In the genomic region with DNA sequence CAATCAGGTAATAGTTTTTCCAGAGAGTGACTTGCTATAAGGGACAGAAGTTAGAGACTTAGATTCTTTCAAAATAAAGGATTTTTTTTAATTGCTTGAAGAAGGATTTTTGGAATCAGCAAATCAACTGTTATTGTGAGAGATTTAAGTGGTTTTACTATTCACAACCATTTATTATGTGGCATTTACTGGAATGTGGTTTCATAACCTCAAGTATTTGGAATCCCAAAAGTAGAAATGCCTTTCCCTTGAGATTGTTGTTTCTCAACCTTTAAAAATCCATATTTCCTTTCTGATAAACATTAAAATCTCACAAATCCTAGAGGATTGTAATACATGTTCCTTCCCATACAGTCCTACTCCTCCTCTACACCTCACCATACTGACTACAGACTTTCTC, we compare ENCODE assay signal across 11 cellular contexts. TPM values are rescaled to one million over a fixed set of nuclear protein-coding genes. Genes with fewer than 3 reads are reported as not detected.
DNase-seq lines count a peak whose midpoint lies in the region; ATAC-seq and TF ChIP-seq lines count a peak whose summit lies in the region.
"Had no signal": no experiment of that assay in that cellular context is flagged by ENCODE, and none has a peak within 500 bp of the region (broad histone marks: within the 10 kb centered on the region; RNA-seq: fewer than 3 reads in every experiment).

No MANE protein-coding gene starts in this region.

- H3K9me3 Mint-ChIP-seq in CD8-positive, alpha-beta memory T cell: no peaks in the 10 kb centered on the region

- H3K9me3 ChIP-seq in CD8-positive, alpha-beta memory T cell (ENCODE audit: low read length): no peaks in the 10 kb centered on the region
- H3K9me3 ChIP-seq: uterus had no signal

- H3K27me3 ChIP-seq in CD8-positive, alpha-beta memory T cell (ENCODE audit: insufficient read depth, low read length, poor library complexity, severe bottlenecking): no peaks in the 10 kb centered on the region
- H3K27me3 ChIP-seq: uterus had no signal

- CTCF ChIA-PET in CD8-positive, alpha-beta memory T cell (lab: Charles Lee): no interaction called here

- no peak overlapping the region for H3K27ac ChIP-seq in CD8-positive, alpha-beta memory T cell (ENCODE audit: low read depth, low read length)
- H3K27ac ChIP-seq: uterus had no signal

- H3K27ac Mint-ChIP-seq in CD8-positive, alpha-beta memory T cell: peak overlapping the region in 5 of 8 donors; percentile 24 to 95 (median 57)

- H3K4me1 ChIP-seq in CD8-positive, alpha-beta memory T cell (ENCODE audit: insufficient read depth, low read length): peaks cover 62% of the 10 kb centered on the region

- ATAC-seq in omental fat pad (ENCODE audit: low FRiP score) (peak; percentile 27), HG03196 (IDR thresholded peaks at IDR 0.05; ENCODE audit: unreplicated experiment) (no peak)

- H3K27me3 Mint-ChIP-seq in CD8-positive, alpha-beta memory T cell: no peaks in the 10 kb centered on the region

- POLR2A ChIA-PET in CD8-positive, alpha-beta memory T cell (lab: Charles Lee): no interaction called here

- no peak for DNase-seq in CD8-positive, alpha-beta memory T cell
- DNase-seq in M059J (ENCODE audit: low read depth): peak; percentile 47
- DNase-seq in cardiac fibroblast (ENCODE audit: low read depth in 2 of 2): peak; percentile 74 to 78
- DNase-seq in omental fat pad (ENCODE audit: low spot score): no peak
- no peak for DNase-seq in NCI-H524 treated with DMSO at 0.1 percent for 48 hours (lab: John Stamatoyannopoulos, UW)
- DNase-seq in stimulated activated CD8-positive, alpha-beta memory T cell treated with anti-CD3 and anti-CD28 coated beads, Interleukin-4, amount 100 ng/mL, for 48 hours: no peak
- no peak for DNase-seq in RPMI8226
- DNase-seq: dermis blood vessel endothelial cell, nucleus accumbens, uterus had no signal

- peaks cover 0 to 24% (median 4%) of the 10 kb centered on the region in 3 donors for H3K36me3 Mint-ChIP-seq in CD8-positive, alpha-beta memory T cell

- peak overlapping the region in 2 of 7 donors; percentile 15 to 24 for H3K4me3 Mint-ChIP-seq in CD8-positive, alpha-beta memory T cell

- TF ChIP-seq CTCF in cardiac fibroblast (IDR thresholded peaks at IDR 0.05; ENCODE audit: low read depth, low read length) (no peak), omental fat pad (IDR thresholded peaks at IDR 0.05) (no peak)

- H3K4me1 Mint-ChIP-seq in CD8-positive, alpha-beta memory T cell: peaks cover 72 to 91% (median 86%) of the 10 kb centered on the region in 3 donors

- no peak overlapping the region for H3K4me3 ChIP-seq in CD8-positive, alpha-beta memory T cell (ENCODE audit: low read length)
- H3K4me3 ChIP-seq in cardiac fibroblast (replicated peaks in 1 of 2; ENCODE audit: low read depth in 2 of 2, low read length in 2 of 2): no peak overlapping the region
- H3K4me3 ChIP-seq: uterus had no signal

- no peaks in the 10 kb centered on the region for H3K36me3 ChIP-seq in CD8-positive, alpha-beta memory T cell (ENCODE audit: insufficient read depth, low read length)
- H3K36me3 ChIP-seq: uterus had no signal

RNA-seq across cellular contexts. Expression of a gene that starts 5.0 kb away (rescaled TPM):
- total RNA-seq in CD8-positive, alpha-beta memory T cell: 10 to 100 TPM; 75.5 to 81.7 TPM
- polyA plus RNA-seq in CD8-positive, alpha-beta memory T cell: 70.8 TPM
- total RNA-seq in M059J (2014; rRNA removed; shearing (Covaris generic)): 35.7 and 41.1 TPM in 2 replicates
- 100 to 1,000 TPM; 102 to 143 (median 121) TPM for total RNA-seq in omental fat pad

Comparison
In these comparisons a context has a peak if more than half of its experiments do, and no peak if none do; other contexts are left out.
1. DNase-seq: peak in M059J (single experiment) and cardiac fibroblast (2 of 2); none in CD8-positive, alpha-beta memory T cell (0 of 5), omental fat pad (single experiment), NCI-H524 treated with DMSO at 0.1 percent for 48 hours (single experiment), stimulated activated CD8-positive, alpha-beta memory T cell treated with anti-CD3 and anti-CD28 coated beads, Interleukin-4, amount 100 ng/mL, for 48 hours (single experiment) and RPMI8226 (single experiment).